ENCODE assay signal across 8 cellular contexts in genomic region chr19:49929121-49929610, GRCh38. TPM values are rescaled to one million over a fixed set of nuclear protein-coding genes. Genes with fewer than 3 reads are reported as not detected.
A peak's percentile ranks its signal among the peaks of the same experiment; 100 is the strongest.
DNase-seq lines count a peak whose midpoint lies in the region; ATAC-seq and TF ChIP-seq lines count a peak whose summit lies in the region.

A gene with protein sequence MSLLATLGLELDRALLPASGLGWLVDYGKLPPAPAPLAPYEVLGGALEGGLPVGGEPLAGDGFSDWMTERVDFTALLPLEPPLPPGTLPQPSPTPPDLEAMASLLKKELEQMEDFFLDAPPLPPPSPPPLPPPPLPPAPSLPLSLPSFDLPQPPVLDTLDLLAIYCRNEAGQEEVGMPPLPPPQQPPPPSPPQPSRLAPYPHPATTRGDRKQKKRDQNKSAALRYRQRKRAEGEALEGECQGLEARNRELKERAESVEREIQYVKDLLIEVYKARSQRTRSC (plus strand): TSS chr19:49929205. CDS start chr19:49930851, 1,646 bp downstream.
A gene with protein sequence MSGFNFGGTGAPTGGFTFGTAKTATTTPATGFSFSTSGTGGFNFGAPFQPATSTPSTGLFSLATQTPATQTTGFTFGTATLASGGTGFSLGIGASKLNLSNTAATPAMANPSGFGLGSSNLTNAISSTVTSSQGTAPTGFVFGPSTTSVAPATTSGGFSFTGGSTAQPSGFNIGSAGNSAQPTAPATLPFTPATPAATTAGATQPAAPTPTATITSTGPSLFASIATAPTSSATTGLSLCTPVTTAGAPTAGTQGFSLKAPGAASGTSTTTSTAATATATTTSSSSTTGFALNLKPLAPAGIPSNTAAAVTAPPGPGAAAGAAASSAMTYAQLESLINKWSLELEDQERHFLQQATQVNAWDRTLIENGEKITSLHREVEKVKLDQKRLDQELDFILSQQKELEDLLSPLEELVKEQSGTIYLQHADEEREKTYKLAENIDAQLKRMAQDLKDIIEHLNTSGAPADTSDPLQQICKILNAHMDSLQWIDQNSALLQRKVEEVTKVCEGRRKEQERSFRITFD (minus strand): TSS chr19:49929504. CDS start chr19:49909807, 19,697 bp downstream.

- DNase-seq in NCI-H2171 (lab: John Stamatoyannopoulos, UW) (peak; percentile 92), mammary epithelial cell (peak; percentile 82), iPS-NIHi7 (ENCODE audit: extremely low spot score) (peak; percentile 95), spleen (peak; percentile 96)

- no peaks in the 10 kb centered on the region for H4K20me1 ChIP-seq in mammary epithelial cell (ENCODE audit: insufficient read depth, low read length)

- H3K9me3 ChIP-seq in mammary epithelial cell (replicated peaks; ENCODE audit: insufficient read depth, low read length) (no peaks in the 10 kb centered on the region), spleen (no peaks in the 10 kb centered on the region)

- CTCF ChIA-PET in mammary epithelial cell (lab: Charles Lee; ENCODE audit: low non-redundant PET): interaction anchor here (0.7 kb wide), 1 partner anchor 213 kb away, joined by 7 read pairs; no protein-coding TSS in a partner anchor

- 0% methylated on average over 20 of the region's 48 CpGs for WGBS in mammary epithelial cell (ENCODE audit: low coverage, missing lambda C conversion rate)
- WGBS in spleen, 5 donors: 0 to 1% (median 1%) methylated on average over 38 to 48 of the region's 48 CpGs

- ATAC-seq in GM18867 (IDR thresholded peaks at IDR 0.05; ENCODE audit: unreplicated experiment) (peak; percentile 50), HG03097 (IDR thresholded peaks at IDR 0.05; ENCODE audit: low FRiP score, unreplicated experiment) (peak; percentile 43)

- dilution Hi-C loops in mammary epithelial cell (cut with HindIII; ENCODE audit: low sequenced_read_pairs): no loop called here

- peak within 1 kb of the TSS; percentile 83 for H3K4me3 ChIP-seq in ACC112 (ENCODE audit: low read depth, low read length)
- peak within 1 kb of the TSS; percentile 89 for H3K4me3 ChIP-seq in WI38 (ENCODE audit: low read depth, low read length)
- H3K4me3 ChIP-seq in mammary epithelial cell (replicated peaks in 1 of 3; ENCODE audit: insufficient read depth in 1 of 3, low read depth in 2 of 3, low read length in 3 of 3): peak within 1 kb of the TSS; percentile 88 to 99 (median 97)
- peak within 1 kb of the TSS; percentile 92 to 100 (median 98) for H3K4me3 ChIP-seq in spleen

- peak within 1 kb of the TSS; percentile 90 for H3K9ac ChIP-seq in mammary epithelial cell (ENCODE audit: insufficient read depth, low read length)

- intact Hi-C loops in mammary epithelial cell (cut with micrococcal nuclease) (loop anchor here (2.0 to 5.0 kb wide), 3 partner anchors 32 to 162 kb away; partner anchors contain the start of genes AKT1S1, AP2A1, IL4I1 and TBC1D17), spleen (cut with DNase I; ENCODE audit: low total_unique reads) (no loop called here)

- TSS peak; percentile 87 for BruUV-seq in mammary epithelial cell (replicated peaks; lab: Mats Ljungman, UMichigan)

- peak within 1 kb of the TSS; percentile 73 for H3K27ac ChIP-seq in ACC112 (ENCODE audit: low read depth, low read length)
- H3K27ac ChIP-seq in mammary epithelial cell (ENCODE audit: insufficient read depth, low read depth, low read length): peak within 1 kb of the TSS; percentile 86
- peak within 1 kb of the TSS; percentile 88 to 97 (median 94) for H3K27ac ChIP-seq in spleen

- H3K79me2 ChIP-seq in ACC112 (ENCODE audit: control insufficient read depth, insufficient read depth, low read length, unreplicated experiment) (peaks cover 42% of the 10 kb centered on the region), mammary epithelial cell (ENCODE audit: insufficient read depth, low read length) (peaks cover 48% of the 10 kb centered on the region)

- H3K4me2 ChIP-seq in mammary epithelial cell (ENCODE audit: insufficient read depth, low read depth, low read length): peak within 1 kb of the TSS; percentile 97

- peak within 1 kb of the TSS; percentile 95 for H2AFZ ChIP-seq in ACC112 (ENCODE audit: low read length, unreplicated experiment)
- H2AFZ ChIP-seq in mammary epithelial cell (ENCODE audit: low read depth, low read length): peak within 1 kb of the TSS; percentile 93

- peaks cover 7% of the 10 kb centered on the region; the same call in 1 of the 2 replicates for H3K36me3 ChIP-seq in ACC112 (ENCODE audit: insufficient read depth, low read length)
- H3K36me3 ChIP-seq in mammary epithelial cell (ENCODE audit: insufficient read depth, low read length): peaks cover 3% of the 10 kb centered on the region
- H3K36me3 ChIP-seq in spleen: peaks cover 0 to 58% (median 14%) of the 10 kb centered on the region in 6 donors

- H3K27me3 ChIP-seq in ACC112 (ENCODE audit: insufficient read depth, low read length) (no peaks in the 10 kb centered on the region), mammary epithelial cell (ENCODE audit: insufficient read depth, low read length) (no peaks in the 10 kb centered on the region), spleen (replicated peaks in 1 of 7) (no peaks in the 10 kb centered on the region)

- no peak for TF ChIP-seq CTCF in WI38 (IDR thresholded peaks at IDR 0.05; ENCODE audit: low read depth, low read length)
- no peak for TF ChIP-seq CTCF in mammary epithelial cell (conservative IDR thresholded peaks at IDR 0.05 in 1 of 2, IDR thresholded peaks at IDR 0.05 in 1 of 2; ENCODE audit: extremely low read depth in 1 of 2, insufficient read depth in 1 of 2, low read depth in 1 of 2, low read length in 2 of 2)
- no peak for TF ChIP-seq CTCF in spleen (IDR thresholded peaks at IDR 0.05 in 8 of 11, conservative IDR thresholded peaks at IDR 0.05 in 3 of 11)

- H3K4me1 ChIP-seq in ACC112 (ENCODE audit: control insufficient read depth, insufficient read depth, low read length, unreplicated experiment): peaks cover 16% of the 10 kb centered on the region
- H3K4me1 ChIP-seq in mammary epithelial cell (ENCODE audit: insufficient read depth, low read length): peaks cover 8% of the 10 kb centered on the region
- H3K4me1 ChIP-seq in spleen: peaks cover 16 to 74% (median 52%) of the 10 kb centered on the region in 6 donors

- no peak for TF ChIP-seq POLR2A in spleen (IDR thresholded peaks at IDR 0.05)

- in situ Hi-C loops in mammary epithelial cell (cut with MboI; ENCODE audit: low sequenced_read_pairs in 2 of 2): loop anchor here (25.0 kb wide), 1 partner anchor 208 kb away; no protein-coding TSS in a partner anchor

RNA-seq across cellular contexts. Expression of the first gene that starts in this region (rescaled TPM):
- total RNA-seq in mammary epithelial cell (10 to 100 TPM in 1 of 2 donors, 1 to 10 TPM in 1; 7.3 to 20.3 TPM), spleen (10 to 100 TPM; 10.2 to 45.8 (median 22.8) TPM)
- polyA plus RNA-seq in mammary epithelial cell (9.0 TPM), spleen (10 to 100 TPM; 14.6 to 36.6 (median 16.8) TPM)
- 5.5 TPM for polyA minus RNA-seq in mammary epithelial cell

RNA-seq across cellular contexts. Expression of the second gene that starts in this region (rescaled TPM):
- total RNA-seq in mammary epithelial cell (10 to 100 TPM; 24.8 to 51.2 TPM), spleen (10 to 100 TPM; 41.1 to 60.9 (median 51.4) TPM)
- polyA plus RNA-seq in mammary epithelial cell (19.2 TPM), spleen (10 to 100 TPM; 17.3 to 35.1 (median 18.4) TPM)
- polyA minus RNA-seq in mammary epithelial cell: 30.5 TPM

Comparison
In these comparisons a context has a peak if more than half of its experiments do, and no peak if none do; other contexts are left out.
1. Peak in every context shown above with its lines: DNase-seq, ATAC-seq, H3K4me3 ChIP-seq and H3K27ac ChIP-seq.